In the genomic region with DNA sequence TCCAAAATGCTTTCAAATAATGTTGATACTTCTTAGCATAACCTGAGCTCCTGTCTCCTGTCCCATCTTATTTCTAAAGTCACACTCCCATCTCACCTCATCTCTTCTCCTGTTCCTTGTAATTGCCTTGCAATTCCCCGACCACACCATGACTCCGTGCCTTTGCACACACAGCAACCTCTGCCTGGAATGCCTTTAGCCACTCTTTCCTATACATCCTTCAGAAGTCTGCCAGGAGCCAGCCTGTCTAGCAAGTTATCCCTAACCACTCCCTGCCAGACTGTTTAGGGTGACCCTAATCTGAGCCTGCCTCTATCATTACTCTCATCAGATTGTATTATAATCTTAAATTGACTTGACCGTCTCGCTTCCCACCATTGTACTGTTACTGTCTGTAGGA, we compare ENCODE assay signal across 1 cellular context.
TF ChIP-seq lines count a peak whose summit lies in the region.

No MANE protein-coding gene starts in this region.

TF ChIP-seq in IMR-90, 13 proteins besides CTCF, POLR2A, EP300 and RAD21:
- TF ChIP-seq BHLHE40 (IDR thresholded peaks at IDR 0.05; ENCODE audit: low read depth, low read length) (no peak), MAZ (IDR thresholded peaks at IDR 0.05; ENCODE audit: borderline replicate concordance, low read depth, low read length) (no peak)
